ENCODE assay signal across 20 cellular contexts in the genomic region with DNA sequence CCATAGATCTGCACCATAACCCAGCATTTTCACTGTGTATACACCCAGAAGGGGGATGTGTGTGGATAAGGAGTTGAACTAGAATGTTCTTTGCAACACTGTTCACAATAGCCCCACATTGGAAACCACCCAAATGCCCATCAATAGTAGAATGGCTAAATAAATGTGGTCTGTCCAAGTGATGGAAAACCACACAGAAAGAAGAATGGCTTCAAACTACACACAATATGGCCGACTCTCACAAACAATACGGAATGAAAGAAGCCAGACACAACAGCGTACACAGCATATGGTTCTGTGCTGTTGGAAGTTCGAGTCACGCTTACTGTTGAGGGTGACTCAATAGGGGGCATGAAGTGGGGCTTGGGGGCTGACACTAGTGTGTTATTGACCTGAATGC.
"Had no signal": no experiment of that assay in that cellular context is flagged by ENCODE, and none has a peak within 500 bp of the region (broad histone marks: within the 10 kb centered on the region; RNA-seq: fewer than 3 reads in every experiment).

No MANE protein-coding gene starts in this region.

- H3K27me3 Mint-ChIP-seq: activated CD4-positive, alpha-beta memory T cell treated with anti-CD3 and anti-CD28 coated beads, Interleukin-2, amount 10 ng/mL, durations not matched to agents 7 days and 5 days; activated CD4-positive, alpha-beta T cell treated with anti-CD3 and anti-CD28 coated beads, Interleukin-2, amount 10 ng/mL, durations not matched to agents 24 days and 14 days; activated naive CD4-positive, alpha-beta T cell treated with anti-CD3 and anti-CD28 coated beads, Interleukin-2, amount 10 ng/mL, durations not matched to agents 7 days and 5 days had no signal

- H3K9me3 ChIP-seq: esophagus squamous epithelium, gastroesophageal sphincter, heart left ventricle, lower lobe of right lung, sigmoid colon, SK-N-SH, upper lobe of right lung had no signal

- H3K27me3 ChIP-seq: brain microvascular endothelial cell, esophagus squamous epithelium, gastroesophageal sphincter, heart left ventricle, sigmoid colon, upper lobe of right lung had no signal

- FAIRE-seq: keratinocyte had no signal

- H3K27ac ChIP-seq: esophagus squamous epithelium, gastroesophageal sphincter, lower lobe of right lung, sigmoid colon, upper lobe of right lung, VCaP had no signal

- H3K9ac ChIP-seq: SK-N-SH had no signal

- H3K4me2 ChIP-seq: SK-N-SH, smooth muscle cell had no signal

- H3K27ac Mint-ChIP-seq: activated CD4-positive, alpha-beta memory T cell treated with anti-CD3 and anti-CD28 coated beads, Interleukin-2, amount 10 ng/mL, durations not matched to agents 7 days and 5 days; activated CD4-positive, alpha-beta T cell treated with anti-CD3 and anti-CD28 coated beads, Interleukin-2, amount 10 ng/mL, durations not matched to agents 24 days and 14 days; activated naive CD4-positive, alpha-beta T cell treated with anti-CD3 and anti-CD28 coated beads, Interleukin-2, amount 10 ng/mL, durations not matched to agents 7 days and 5 days had no signal

- H3K36me3 Mint-ChIP-seq: mesothelial cell of epicardium; naive thymus-derived CD8-positive, alpha-beta T cell had no signal

- H3K4me3 Mint-ChIP-seq: activated CD4-positive, alpha-beta memory T cell treated with anti-CD3 and anti-CD28 coated beads, Interleukin-2, amount 10 ng/mL, durations not matched to agents 7 days and 5 days; activated CD4-positive, alpha-beta T cell treated with anti-CD3 and anti-CD28 coated beads, Interleukin-2, amount 10 ng/mL, durations not matched to agents 24 days and 14 days; activated naive CD4-positive, alpha-beta T cell treated with anti-CD3 and anti-CD28 coated beads, Interleukin-2, amount 10 ng/mL, durations not matched to agents 7 days and 5 days; mesothelial cell of epicardium; naive thymus-derived CD8-positive, alpha-beta T cell had no signal

- DNase-seq: activated CD4-positive, alpha-beta memory T cell treated with anti-CD3 and anti-CD28 coated beads, Interleukin-2, amount 10 ng/mL, durations not matched to agents 7 days and 5 days; activated CD4-positive, alpha-beta T cell treated with anti-CD3 and anti-CD28 coated beads, Interleukin-2, amount 10 ng/mL, durations not matched to agents 24 days and 14 days; activated effector memory CD4-positive, alpha-beta T cell treated with anti-CD3 and anti-CD28 coated beads, Interleukin-2, amount 50 U/mL, for 16 hours; activated naive CD4-positive, alpha-beta T cell treated with anti-CD3 and anti-CD28 coated beads, Interleukin-2, amount 10 ng/mL, durations not matched to agents 7 days and 5 days; activated T-cell treated with anti-CD3 and anti-CD28 coated beads for 4 hours; brain microvascular endothelial cell; esophagus squamous epithelium; heart left ventricle; naive thymus-derived CD8-positive, alpha-beta T cell; sigmoid colon; SK-N-SH; stimulated activated CD4-positive, alpha-beta T cell treated with anti-CD3 and anti-CD28 coated beads, Interleukin-4, amount 100 ng/mL, for 1 hour; stimulated activated naive CD8-positive, alpha-beta T cell treated with anti-CD3 and anti-CD28 coated beads, Interleukin-15, Interleukin-2, amounts not matched to agents 100 U/mL and 50 U/mL, for 24 hours; upper lobe of right lung had no signal

- H3K4me3 ChIP-seq: esophagus squamous epithelium, gastroesophageal sphincter, heart left ventricle, lower lobe of right lung, sigmoid colon, smooth muscle cell, upper lobe of right lung had no signal

- H3K36me3 ChIP-seq: brain microvascular endothelial cell, esophagus squamous epithelium, gastroesophageal sphincter, heart left ventricle, lower lobe of right lung, sigmoid colon, upper lobe of right lung had no signal

- H3K9me3 Mint-ChIP-seq: activated CD4-positive, alpha-beta memory T cell treated with anti-CD3 and anti-CD28 coated beads, Interleukin-2, amount 10 ng/mL, durations not matched to agents 7 days and 5 days; activated CD4-positive, alpha-beta T cell treated with anti-CD3 and anti-CD28 coated beads, Interleukin-2, amount 10 ng/mL, durations not matched to agents 24 days and 14 days; activated naive CD4-positive, alpha-beta T cell treated with anti-CD3 and anti-CD28 coated beads, Interleukin-2, amount 10 ng/mL, durations not matched to agents 7 days and 5 days; mesothelial cell of epicardium; naive thymus-derived CD8-positive, alpha-beta T cell had no signal
